In the genomic region with DNA sequence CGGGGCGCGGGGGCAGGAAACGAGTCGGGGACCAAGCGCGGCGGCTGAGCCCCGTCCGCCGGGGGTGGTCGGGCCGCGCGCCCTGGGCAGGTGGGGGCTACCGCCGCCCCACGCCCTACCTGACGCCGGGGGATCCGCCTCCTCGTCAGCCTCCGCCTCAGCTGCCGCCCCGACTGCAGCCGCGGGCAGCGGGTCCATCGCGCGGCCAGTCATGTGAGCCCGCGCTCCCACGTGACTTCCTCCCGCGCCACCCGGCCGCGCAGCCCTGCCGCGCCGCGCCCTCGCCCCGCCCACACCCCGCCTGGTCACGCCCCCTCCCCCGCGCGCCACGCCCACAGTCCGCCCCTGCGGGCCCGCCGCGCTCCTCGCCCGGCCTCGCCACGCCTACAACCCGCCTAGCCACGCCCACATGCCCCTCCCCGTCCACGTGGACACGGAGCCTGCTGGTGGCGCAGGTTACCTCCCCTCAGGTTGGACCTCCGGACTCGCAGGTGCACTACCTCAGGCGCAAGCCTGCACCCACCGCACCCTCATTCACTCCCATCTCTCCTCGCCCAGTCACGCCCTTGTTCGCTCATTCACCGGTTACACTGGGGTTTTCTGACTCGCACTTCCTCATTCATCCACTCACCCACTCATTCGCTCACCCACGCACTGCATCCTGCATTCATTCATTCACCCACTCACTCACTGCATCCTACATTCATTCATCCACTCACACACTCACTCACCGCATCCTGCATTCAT, we compare ENCODE assay signal across 8 cellular contexts. TPM values are rescaled to one million over a fixed set of nuclear protein-coding genes. Genes with fewer than 3 reads are reported as not detected.
DNase-seq lines count a peak whose midpoint lies in the region; ATAC-seq, FAIRE-seq and TF ChIP-seq lines count a peak whose summit lies in the region.

Gene SNX8, minus strand, starts transcription at position 233 of the 747 bp plus-strand sequence. Its CDS starts 20 bp downstream, at position 213.

- TF ChIP-seq CTCF in right atrium auricular region (IDR thresholded peaks at IDR 0.05) = no peak

- peak within 1 kb of the TSS; percentile 64 to 90 for H3K27ac ChIP-seq in right atrium auricular region

- no peaks in the 10 kb centered on the region for H3K36me3 ChIP-seq in right atrium auricular region

- peak; percentile 82 for DNase-seq in NCI-H146 treated with DMSO at 0.1 percent for 48 hours (lab: John Stamatoyannopoulos, UW; ENCODE audit: unreplicated experiment)
- DNase-seq in T-helper 2 cell = peak; percentile 87 to 99 (median 91)
- DNase-seq in amygdala (lab: John Stamatoyannopoulos, UW) = peak; percentile 15 to 94 (median 84)
- peak; percentile 88 for DNase-seq in right atrium auricular region (ENCODE audit: low spot score)
- peak; percentile 45 for DNase-seq in pulmonary artery endothelial cell (ENCODE audit: low read depth, low spot score)
- peak; percentile 100 for DNase-seq in urothelium cell line (ENCODE audit: low spot score)

- H3K9me3 ChIP-seq in right atrium auricular region = no peaks in the 10 kb centered on the region

- H3K4me3 ChIP-seq in right atrium auricular region = peak within 1 kb of the TSS; percentile 78 to 89

- ATAC-seq in GM18502 (IDR thresholded peaks at IDR 0.05; ENCODE audit: poor library complexity, unreplicated experiment) = peak; percentile 76
- ATAC-seq in HG02884 (IDR thresholded peaks at IDR 0.05; ENCODE audit: unreplicated experiment) = peak; percentile 58

- FAIRE-seq in urothelium cell line (lab: Jason Lieb, UNC) = peak; percentile 100

- no peaks in the 10 kb centered on the region for H3K27me3 ChIP-seq in right atrium auricular region

- peaks cover 0 to 25% of the 10 kb centered on the region in 2 donors for H3K4me1 ChIP-seq in right atrium auricular region

RNA-seq across cellular contexts. Expression of gene SNX8, which starts in this region (rescaled TPM):
- total RNA-seq in right atrium auricular region = 10 to 100 TPM; 20.0 to 23.0 TPM
- total RNA-seq in pulmonary artery endothelial cell = 11.1 and 13.1 TPM in 2 replicates

Comparison
In these comparisons a context has a peak if more than half of its experiments do, and no peak if none do; other contexts are left out.
1. Peak in every context shown above with its lines: DNase-seq, ATAC-seq, H3K4me3 ChIP-seq and H3K27ac ChIP-seq.
2. DNase-seq: peak in every context shown above with its lines; median percentile 100 in urothelium cell line; 91 in T-helper 2 cell; 88 in right atrium auricular region; 84 in amygdala; 82 in NCI-H146 treated with DMSO at 0.1 percent for 48 hours; 45 in pulmonary artery endothelial cell.